ENCODE assay signal across 18 cellular contexts in genomic region chr6:144410059-144410458, GRCh38.
A peak's percentile ranks its signal among the peaks of the same experiment; 100 is the strongest.
DNase-seq lines count a peak whose midpoint lies in the region; ATAC-seq lines count a peak whose summit lies in the region.
"Had no signal": no experiment of that assay in that cellular context is flagged by ENCODE, and none has a peak within 500 bp of the region (broad histone marks: within the 10 kb centered on the region; RNA-seq: fewer than 3 reads in every experiment).

No MANE protein-coding gene starts in this region.

- H3K9me3 ChIP-seq in SJCRH30 (replicated peaks) (no peaks in the 10 kb centered on the region), subcutaneous abdominal adipose tissue (ENCODE audit: control insufficient read depth in 5 of 5, low read length in 5 of 5) (no peaks in the 10 kb centered on the region)
- H3K9me3 ChIP-seq: A549 had no signal

- H3K4me1 ChIP-seq in SJCRH30 (peaks cover 4% of the 10 kb centered on the region; the same call in 1 of the 2 replicates), subcutaneous abdominal adipose tissue (ENCODE audit: control insufficient read depth in 5 of 5, insufficient read depth in 5 of 5, low read length in 5 of 5) (peaks cover 6 to 54% (median 46%) of the 10 kb centered on the region in 5 donors)

- intact Hi-C loops in activated T-helper 1 cell treated with anti-CD3 and anti-CD28 coated beads, Interleukin-12 subunit alpha, Interleukin-12 subunit beta, Interleukin-2, Interleukin-4 antibody, amounts not matched to agents 30 ng/mL and 10 ng/mL and 1 ng/mL, durations not matched to agents 14 hours and 24 hours and 36 hours (cut with micrococcal nuclease) = loop anchor here (5.0 kb wide), 1 partner anchor 58 kb away; no protein-coding TSS in a partner anchor

- H3K27me3 ChIP-seq in SJCRH30 = no peaks in the 10 kb centered on the region
- H3K27me3 ChIP-seq in subcutaneous abdominal adipose tissue (ENCODE audit: control insufficient read depth in 5 of 5, insufficient read depth in 4 of 5, low read length in 5 of 5) = no peaks in the 10 kb centered on the region

- H3K27me3 Mint-ChIP-seq in immature natural killer cell (ENCODE audit: low read depth in 3 of 3) = no peaks in the 10 kb centered on the region
- no peaks in the 10 kb centered on the region for H3K27me3 Mint-ChIP-seq in activated T-helper 1 cell treated with anti-CD3 and anti-CD28 coated beads, Interleukin-12 subunit alpha, Interleukin-12 subunit beta, Interleukin-2, Interleukin-4 antibody, amounts not matched to agents 30 ng/mL and 10 ng/mL and 1 ng/mL, durations not matched to agents 14 hours and 24 hours and 36 hours (ENCODE audit: insufficient read depth)
- H3K27me3 Mint-ChIP-seq: CD4-positive, alpha-beta memory T cell had no signal

- no peaks in the 10 kb centered on the region for H3K9me3 Mint-ChIP-seq in immature natural killer cell
- H3K9me3 Mint-ChIP-seq in activated T-helper 1 cell treated with anti-CD3 and anti-CD28 coated beads, Interleukin-12 subunit alpha, Interleukin-12 subunit beta, Interleukin-2, Interleukin-4 antibody, amounts not matched to agents 30 ng/mL and 10 ng/mL and 1 ng/mL, durations not matched to agents 14 hours and 24 hours and 36 hours = no peaks in the 10 kb centered on the region

- DNase-seq in DMS53 (lab: John Stamatoyannopoulos, UW) (peak; percentile 1), DMS53 treated with DMSO at 0.1 percent for 48 hours (lab: John Stamatoyannopoulos, UW; ENCODE audit: unreplicated experiment) (no peak), SJCRH30 (no peak), immature natural killer cell (no peak), dedifferentiated amniotic fluid mesenchymal stem cell (ENCODE audit: extremely low spot score) (no peak)
- DNase-seq in activated T-helper 1 cell treated with anti-CD3 and anti-CD28 coated beads, Interleukin-12 subunit alpha, Interleukin-12 subunit beta, Interleukin-2, Interleukin-4 antibody, amounts not matched to agents 30 ng/mL and 10 ng/mL and 1 ng/mL, durations not matched to agents 14 hours and 24 hours and 36 hours (ENCODE audit: low spot score) = no peak
- DNase-seq: AML-193; Calu3; CD4-positive, alpha-beta memory T cell; GOT3; H7; IMR-90 had no signal

- ATAC-seq in GM21367 (IDR thresholded peaks at IDR 0.05; ENCODE audit: unreplicated experiment) = no peak
- ATAC-seq: A549, HCT116 had no signal

- no peaks in the 10 kb centered on the region for H3K36me3 ChIP-seq in SJCRH30
- H3K36me3 ChIP-seq in subcutaneous abdominal adipose tissue (ENCODE audit: control insufficient read depth in 5 of 5, insufficient read depth in 5 of 5, low read length in 5 of 5) = no peaks in the 10 kb centered on the region

- H3K9ac ChIP-seq in subcutaneous abdominal adipose tissue (ENCODE audit: low read length in 5 of 5) = no peak overlapping the region

- peak overlapping the region; percentile 45 to 88 (median 68) for H3K27ac Mint-ChIP-seq in immature natural killer cell
- H3K27ac Mint-ChIP-seq in activated T-helper 1 cell treated with anti-CD3 and anti-CD28 coated beads, Interleukin-12 subunit alpha, Interleukin-12 subunit beta, Interleukin-2, Interleukin-4 antibody, amounts not matched to agents 30 ng/mL and 10 ng/mL and 1 ng/mL, durations not matched to agents 14 hours and 24 hours and 36 hours = no peak overlapping the region

- no peak overlapping the region for H3K4me3 ChIP-seq in SJCRH30
- no peak overlapping the region for H3K4me3 ChIP-seq in subcutaneous abdominal adipose tissue (ENCODE audit: low read depth in 1 of 5, low read length in 5 of 5)
- H3K4me3 ChIP-seq: A549 had no signal

- H3K27ac ChIP-seq in SJCRH30 = 0 out of 2 replicates have a peak overlapping the region, but pooled peaks have one; percentile 2
- H3K27ac ChIP-seq in subcutaneous abdominal adipose tissue (ENCODE audit: low read depth, low read length) = peak overlapping the region; percentile 61
- H3K27ac ChIP-seq: 22Rv1, A549 had no signal

- peak overlapping the region in 2 of 5 donors; percentile 3 to 4 for H3K4me3 Mint-ChIP-seq in immature natural killer cell
- H3K4me3 Mint-ChIP-seq in activated T-helper 1 cell treated with anti-CD3 and anti-CD28 coated beads, Interleukin-12 subunit alpha, Interleukin-12 subunit beta, Interleukin-2, Interleukin-4 antibody, amounts not matched to agents 30 ng/mL and 10 ng/mL and 1 ng/mL, durations not matched to agents 14 hours and 24 hours and 36 hours = no peak overlapping the region
- H3K4me3 Mint-ChIP-seq: CD14-positive monocyte had no signal

- peaks cover 0 to 3% (median 0%) of the 10 kb centered on the region in 3 donors for H3K36me3 Mint-ChIP-seq in immature natural killer cell
- peaks cover 23% of the 10 kb centered on the region for H3K36me3 Mint-ChIP-seq in activated T-helper 1 cell treated with anti-CD3 and anti-CD28 coated beads, Interleukin-12 subunit alpha, Interleukin-12 subunit beta, Interleukin-2, Interleukin-4 antibody, amounts not matched to agents 30 ng/mL and 10 ng/mL and 1 ng/mL, durations not matched to agents 14 hours and 24 hours and 36 hours (ENCODE audit: low read depth)

- H3K4me1 Mint-ChIP-seq in immature natural killer cell = peaks cover 83 to 100% of the 10 kb centered on the region in 2 donors
- H3K4me1 Mint-ChIP-seq in activated T-helper 1 cell treated with anti-CD3 and anti-CD28 coated beads, Interleukin-12 subunit alpha, Interleukin-12 subunit beta, Interleukin-2, Interleukin-4 antibody, amounts not matched to agents 30 ng/mL and 10 ng/mL and 1 ng/mL, durations not matched to agents 14 hours and 24 hours and 36 hours (ENCODE audit: low read depth) = peaks cover 25% of the 10 kb centered on the region
